Comparison of ENCODE assay signal across 1 cellular context in the genomic region with DNA sequence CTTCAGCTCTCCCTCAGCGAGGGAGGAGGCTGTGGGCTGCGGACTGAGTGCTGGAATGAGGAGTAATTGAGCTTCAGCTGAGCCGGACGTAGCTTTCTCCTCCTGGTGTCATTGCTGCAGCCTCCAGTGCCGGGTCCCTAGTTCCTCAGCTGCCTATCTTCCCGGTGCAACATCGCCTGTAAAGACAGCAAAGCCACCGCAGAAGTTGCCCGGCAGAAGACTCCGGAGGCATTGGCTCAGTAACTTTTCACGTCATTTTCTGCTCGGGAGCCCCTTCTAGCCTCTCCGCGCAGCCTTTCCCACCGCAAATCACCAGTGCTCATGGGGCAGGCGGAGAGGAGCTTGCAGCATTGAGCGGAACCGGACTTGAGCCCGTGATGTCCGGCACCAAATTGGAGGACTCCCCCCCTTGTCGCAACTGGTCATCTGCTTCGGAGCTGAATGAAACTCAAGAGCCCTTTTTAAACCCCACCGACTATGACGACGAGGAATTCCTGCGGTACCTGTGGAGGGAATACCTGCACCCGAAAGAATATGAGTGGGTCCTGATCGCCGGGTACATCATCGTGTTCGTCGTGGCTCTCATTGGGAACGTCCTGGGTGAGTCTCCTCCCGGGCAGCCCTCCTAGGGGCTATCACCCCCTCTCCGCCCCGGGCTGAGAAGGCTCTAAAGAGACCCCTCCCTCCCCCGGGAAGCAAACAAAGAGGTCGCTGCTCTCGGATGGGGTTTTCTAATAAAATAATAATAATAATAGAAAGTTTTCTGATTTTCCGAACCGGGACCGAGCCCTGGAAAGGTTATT.
TF ChIP-seq lines count a peak whose summit lies in the region.

TSS of gene HCRTR2 (plus strand) at position 305 of the 803 bp plus-strand sequence. CDS start at position 378, 73 bp downstream.

TF ChIP-seq in GM23338, 12 proteins besides CTCF, POLR2A, EP300 and RAD21 (continued from another document):
- peak; percentile 13; the same call in 1 of the 2 replicates for TF ChIP-seq ZNF462 (CRISPR knock-in tag; IDR thresholded peaks at IDR 0.05)
- TF ChIP-seq ZNF114 (CRISPR knock-in tag; IDR thresholded peaks at IDR 0.05): no peak
